Comparison of ENCODE assay signal across 28 cellular contexts in the genomic region with DNA sequence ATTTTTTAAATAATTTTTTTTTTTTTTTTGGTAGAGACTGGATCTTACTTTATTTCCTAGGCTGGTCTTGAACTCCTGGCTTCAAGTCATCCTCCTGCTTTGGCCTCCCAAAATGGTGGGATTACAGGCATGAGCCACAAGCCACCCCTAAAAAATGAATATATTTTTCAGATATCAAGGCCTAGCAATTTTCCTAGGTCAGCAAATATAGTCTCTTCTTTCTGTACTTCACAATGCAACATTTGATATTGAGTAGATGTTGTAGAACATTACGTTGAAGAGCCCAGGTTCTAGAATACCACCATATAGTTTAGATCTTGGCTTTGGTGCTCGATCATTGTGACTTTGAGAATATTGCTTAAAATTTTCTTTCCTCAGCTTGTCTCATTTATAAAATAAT.
"Had no signal": no experiment of that assay in that cellular context is flagged by ENCODE, and none has a peak within 500 bp of the region (broad histone marks: within the 10 kb centered on the region; RNA-seq: fewer than 3 reads in every experiment).

No MANE protein-coding gene starts in this region.

- ATAC-seq: effector memory CD8-positive, alpha-beta T cell; esophagus mucosa; foreskin keratinocyte; gastrocnemius medialis; gastroesophageal sphincter; heart left ventricle; heart right ventricle had no signal

- H3K4me1 ChIP-seq: colonic mucosa, esophagus muscularis mucosa, esophagus squamous epithelium, gastrocnemius medialis, gastroesophageal sphincter, heart left ventricle, heart right ventricle had no signal

- H3K4me2 ChIP-seq: hepatocyte had no signal

- H3K9me3 ChIP-seq: colonic mucosa, esophagus muscularis mucosa, esophagus squamous epithelium, gastrocnemius medialis, gastroesophageal sphincter, heart left ventricle had no signal

- H3K4me3 ChIP-seq: colonic mucosa, coronary artery, dorsolateral prefrontal cortex, esophagus muscularis mucosa, esophagus squamous epithelium, gastrocnemius medialis, gastroesophageal sphincter, heart left ventricle, heart right ventricle, hepatocyte had no signal

- H3K27ac ChIP-seq: colonic mucosa, coronary artery, dorsolateral prefrontal cortex, epithelial cell of prostate, esophagus muscularis mucosa, esophagus squamous epithelium, foreskin keratinocyte, gastrocnemius medialis, gastroesophageal sphincter, heart left ventricle, heart right ventricle, hepatocyte had no signal

- FAIRE-seq: colon, endometrium, endothelial cell of umbilical vein, frontal cortex had no signal

- H3K79me2 ChIP-seq: hepatocyte had no signal

- H3K27me3 ChIP-seq: colonic mucosa, dorsolateral prefrontal cortex, esophagus muscularis mucosa, esophagus squamous epithelium, foreskin keratinocyte, gastrocnemius medialis, gastroesophageal sphincter, heart left ventricle, heart right ventricle, hepatocyte had no signal

- DNase-seq: colonic mucosa; cortex of kidney; dermis blood vessel endothelial cell; dorsolateral prefrontal cortex; effector CD4-positive, alpha-beta T cell; effector CD8-positive, alpha-beta T cell; effector memory CD4-positive, alpha-beta T cell; effector memory CD8-positive, alpha-beta T cell; endodermal cell; erythroblast; esophagus squamous epithelium; foreskin fibroblast; foreskin keratinocyte; foreskin melanocyte; gastrocnemius medialis; glutamatergic neuron; heart left ventricle; heart right ventricle had no signal

- H3K36me3 ChIP-seq: colonic mucosa, esophagus muscularis mucosa, esophagus squamous epithelium, gastrocnemius medialis, gastroesophageal sphincter, heart left ventricle, heart right ventricle had no signal

- H2AFZ ChIP-seq: hepatocyte had no signal
